30 cellular contexts compared by ENCODE assay signal in the genomic region with DNA sequence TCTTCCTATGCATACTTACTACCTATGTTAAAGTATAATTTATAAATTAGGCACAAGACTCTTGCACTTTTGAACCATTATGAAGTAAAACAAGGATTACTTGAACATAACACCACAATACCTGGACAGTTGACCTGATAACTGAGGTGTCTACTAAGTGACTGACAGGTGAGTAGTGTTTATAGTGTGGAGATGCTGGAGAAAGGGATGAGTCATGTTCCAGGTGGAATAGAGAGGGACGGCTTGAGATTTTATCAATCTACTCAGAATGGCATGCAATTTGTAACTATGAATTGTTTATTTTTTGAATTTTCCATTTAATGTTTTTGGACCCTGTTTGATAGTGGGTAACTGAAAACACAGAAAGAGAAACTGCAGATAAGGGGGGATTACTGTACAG.
"Had no signal": no experiment of that assay in that cellular context is flagged by ENCODE, and none has a peak within 500 bp of the region (broad histone marks: within the 10 kb centered on the region; RNA-seq: fewer than 3 reads in every experiment).

No MANE protein-coding gene starts in this region.

- DNase-seq: activated CD4-positive, alpha-beta memory T cell treated with anti-CD3 and anti-CD28 coated beads for 36 hours; activated CD4-positive, alpha-beta T cell treated with anti-CD3 and anti-CD28 coated beads for 36 hours; activated CD4-positive, alpha-beta T cell treated with anti-CD3 and anti-CD28 coated beads, Interleukin-2, amount 10 ng/mL, durations not matched to agents 24 days and 14 days; activated CD4-positive, CD25-positive, alpha-beta regulatory T cell; activated CD4-positive, CD25-positive, alpha-beta regulatory T cell treated with anti-CD3 and anti-CD28 coated beads, Interleukin-2, amount 50 U/mL, for 72 hours; activated CD8-positive, alpha-beta memory T cell treated with anti-CD3 and anti-CD28 coated beads, Interleukin-2, amount 10 ng/mL, durations not matched to agents 7 days and 5 days; activated CD8-positive, alpha-beta memory T cell treated with anti-CD3 and anti-CD28 coated beads, Interleukin-2, amount 50 U/mL, for 4 hours; activated CD8-positive, alpha-beta T cell treated with anti-CD3 and anti-CD28 coated beads, Interleukin-2, amount 10 ng/mL, durations not matched to agents 7 days and 5 days; activated effector memory CD4-positive, alpha-beta T cell treated with anti-CD3 and anti-CD28 coated beads, Interleukin-2, amount 50 U/mL, for 16 hours; activated naive CD4-positive, alpha-beta T cell treated with anti-CD3 and anti-CD28 coated beads for 36 hours; activated naive CD8-positive, alpha-beta T cell treated with anti-CD3 and anti-CD28 coated beads, Interleukin-2, amount 10 ng/mL, durations not matched to agents 7 days and 5 days; activated T-cell treated with anti-CD3 and anti-CD28 coated beads, Interleukin-2, amount 50 U/mL, for 1 hour; activated T-cell treated with anti-CD3 and anti-CD28 coated beads, Interleukin-2, amount 50 U/mL, for 48 hours; dorsolateral prefrontal cortex; effector memory CD4-positive, alpha-beta T cell; esophagus squamous epithelium; head of caudate nucleus; hippocampal formation; T-helper 2 cell had no signal

- H3K27ac Mint-ChIP-seq: activated CD4-positive, alpha-beta memory T cell treated with anti-CD3 and anti-CD28 coated beads for 36 hours; activated CD4-positive, alpha-beta T cell treated with anti-CD3 and anti-CD28 coated beads for 36 hours; activated CD4-positive, alpha-beta T cell treated with anti-CD3 and anti-CD28 coated beads, Interleukin-2, amount 10 ng/mL, durations not matched to agents 24 days and 14 days; activated CD8-positive, alpha-beta memory T cell treated with anti-CD3 and anti-CD28 coated beads, Interleukin-2, amount 10 ng/mL, durations not matched to agents 7 days and 5 days; activated CD8-positive, alpha-beta T cell treated with anti-CD3 and anti-CD28 coated beads, Interleukin-2, amount 10 ng/mL, durations not matched to agents 7 days and 5 days; activated naive CD4-positive, alpha-beta T cell treated with anti-CD3 and anti-CD28 coated beads for 36 hours; activated naive CD4-positive, alpha-beta T cell treated with anti-CD3 and anti-CD28 coated beads, Interleukin-2, amount 50 U/mL, for 72 hours; activated naive CD8-positive, alpha-beta T cell treated with anti-CD3 and anti-CD28 coated beads, Interleukin-2, amount 10 ng/mL, durations not matched to agents 7 days and 5 days; activated T-helper 1 cell treated with anti-CD3 and anti-CD28 coated beads, Interleukin-12 subunit alpha, Interleukin-12 subunit beta, Interleukin-2, Interleukin-4 antibody, amounts not matched to agents 30 ng/mL and 10 ng/mL and 1 ng/mL, durations not matched to agents 14 hours and 24 hours and 36 hours; activated T-helper 2 cell treated with anti-CD3 and anti-CD28 coated beads, Interferon-gamma antibody, Interleukin-2, Interleukin-4, amounts not matched to agents 10 μg/mL and 5 μg/mL and 100 μg/mL, durations not matched to agents 14 hours and 24 hours and 36 hours; brain; dendritic cell treated with granulocyte-macrophage colony-stimulating factor and Interleukin-4, amounts not matched to agents 40 ng/mL and 50 ng/mL, for 4 days had no signal

- ATAC-seq: activated CD4-positive, alpha-beta T cell treated with anti-CD3 and anti-CD28 coated beads for 36 hours; activated CD8-positive, alpha-beta memory T cell treated with anti-CD3 and anti-CD28 coated beads, Interleukin-2, amount 10 ng/mL, durations not matched to agents 7 days and 5 days; activated CD8-positive, alpha-beta T cell treated with anti-CD3 and anti-CD28 coated beads, Interleukin-2, amount 10 ng/mL, durations not matched to agents 7 days and 5 days; activated naive CD4-positive, alpha-beta T cell treated with anti-CD3 and anti-CD28 coated beads, Interleukin-2, amount 50 U/mL, for 72 hours had no signal

- H3K36me3 ChIP-seq: ascending aorta, breast epithelium, esophagus squamous epithelium had no signal

- FAIRE-seq: frontal cortex had no signal

- H3K4me1 ChIP-seq: ascending aorta, breast epithelium had no signal

- H3K36me3 Mint-ChIP-seq: activated naive CD8-positive, alpha-beta T cell treated with anti-CD3 and anti-CD28 coated beads, Interleukin-2, amount 10 ng/mL, durations not matched to agents 7 days and 5 days had no signal

- H3K27me3 ChIP-seq: ascending aorta, breast epithelium, dorsolateral prefrontal cortex, esophagus squamous epithelium had no signal

- H3K4me3 ChIP-seq: ascending aorta, breast epithelium, coronary artery, dorsolateral prefrontal cortex, esophagus squamous epithelium had no signal

- H3K4me3 Mint-ChIP-seq: activated CD4-positive, alpha-beta memory T cell treated with anti-CD3 and anti-CD28 coated beads for 36 hours; activated CD4-positive, alpha-beta T cell treated with anti-CD3 and anti-CD28 coated beads for 36 hours; activated CD4-positive, alpha-beta T cell treated with anti-CD3 and anti-CD28 coated beads, Interleukin-2, amount 10 ng/mL, durations not matched to agents 24 days and 14 days; activated CD8-positive, alpha-beta memory T cell treated with anti-CD3 and anti-CD28 coated beads, Interleukin-2, amount 10 ng/mL, durations not matched to agents 7 days and 5 days; activated CD8-positive, alpha-beta T cell treated with anti-CD3 and anti-CD28 coated beads, Interleukin-2, amount 10 ng/mL, durations not matched to agents 7 days and 5 days; activated naive CD4-positive, alpha-beta T cell treated with anti-CD3 and anti-CD28 coated beads for 36 hours; activated naive CD8-positive, alpha-beta T cell treated with anti-CD3 and anti-CD28 coated beads, Interleukin-2, amount 10 ng/mL, durations not matched to agents 7 days and 5 days; activated T-helper 1 cell treated with anti-CD3 and anti-CD28 coated beads, Interleukin-12 subunit alpha, Interleukin-12 subunit beta, Interleukin-2, Interleukin-4 antibody, amounts not matched to agents 30 ng/mL and 10 ng/mL and 1 ng/mL, durations not matched to agents 14 hours and 24 hours and 36 hours; brain; central memory CD8-positive, alpha-beta T cell; dendritic cell treated with granulocyte-macrophage colony-stimulating factor and Interleukin-4, amounts not matched to agents 40 ng/mL and 50 ng/mL, for 4 days had no signal

- H3K4me1 Mint-ChIP-seq: activated CD4-positive, alpha-beta T cell treated with anti-CD3 and anti-CD28 coated beads for 36 hours; activated CD4-positive, alpha-beta T cell treated with anti-CD3 and anti-CD28 coated beads, Interleukin-2, amount 10 ng/mL, durations not matched to agents 24 days and 14 days; activated CD8-positive, alpha-beta memory T cell treated with anti-CD3 and anti-CD28 coated beads, Interleukin-2, amount 10 ng/mL, durations not matched to agents 7 days and 5 days; activated naive CD8-positive, alpha-beta T cell treated with anti-CD3 and anti-CD28 coated beads, Interleukin-2, amount 10 ng/mL, durations not matched to agents 7 days and 5 days; brain; central memory CD8-positive, alpha-beta T cell had no signal

- H3K27ac ChIP-seq: ascending aorta, breast epithelium, coronary artery, dorsolateral prefrontal cortex, epithelial cell of prostate, esophagus squamous epithelium had no signal

- H3K27me3 Mint-ChIP-seq: activated CD4-positive, alpha-beta memory T cell treated with anti-CD3 and anti-CD28 coated beads for 36 hours; activated CD4-positive, alpha-beta T cell treated with anti-CD3 and anti-CD28 coated beads for 36 hours; activated CD4-positive, alpha-beta T cell treated with anti-CD3 and anti-CD28 coated beads, Interleukin-2, amount 10 ng/mL, durations not matched to agents 24 days and 14 days; activated CD8-positive, alpha-beta memory T cell treated with anti-CD3 and anti-CD28 coated beads, Interleukin-2, amount 10 ng/mL, durations not matched to agents 7 days and 5 days; activated naive CD8-positive, alpha-beta T cell treated with anti-CD3 and anti-CD28 coated beads, Interleukin-2, amount 10 ng/mL, durations not matched to agents 7 days and 5 days; central memory CD8-positive, alpha-beta T cell had no signal
